Comparison of ENCODE assay signal across 8 cellular contexts in the genomic region with DNA sequence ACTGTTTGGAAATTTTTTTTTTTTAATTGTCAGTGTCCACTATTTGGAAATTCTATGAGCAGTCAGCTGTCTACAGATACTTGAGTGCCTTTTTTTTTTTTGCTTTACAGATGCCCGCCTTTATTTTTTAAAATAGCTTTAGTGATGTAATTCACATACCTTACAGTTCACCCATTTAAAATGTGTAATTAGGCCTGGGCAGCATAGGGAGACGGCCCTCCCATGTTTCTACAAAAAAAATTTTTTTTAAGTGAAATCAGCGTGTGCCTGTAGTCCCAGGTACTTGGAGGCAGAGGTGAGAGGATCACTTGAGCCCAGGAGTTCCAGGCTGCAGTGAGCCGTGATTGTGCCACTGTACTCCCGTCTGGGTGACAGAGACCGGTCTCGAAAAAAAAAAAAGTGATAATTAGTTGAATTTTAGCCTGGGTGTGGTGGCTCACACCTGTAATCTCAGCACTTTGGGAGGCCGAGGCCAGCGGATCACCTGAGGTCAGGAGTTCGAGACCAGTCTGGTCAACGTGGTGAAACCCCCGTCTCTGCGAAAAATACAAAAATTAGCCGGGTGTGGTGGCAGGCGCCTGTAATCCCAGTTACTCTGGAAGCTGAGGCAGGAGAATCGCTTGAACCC. TPM values are rescaled to one million over a fixed set of nuclear protein-coding genes. Genes with fewer than 3 reads are reported as not detected.
A peak's percentile ranks its signal among the peaks of the same experiment; 100 is the strongest.
DNase-seq lines count a peak whose midpoint lies in the region; FAIRE-seq and TF ChIP-seq lines count a peak whose summit lies in the region.

No MANE protein-coding gene starts in this region.

- H3K4me3 ChIP-seq in AG09309 (ENCODE audit: control insufficient read depth, low read depth, low read length) (peak overlapping the region; percentile 64), mucosa of stomach (ENCODE audit: low read length) (peak overlapping the region; percentile 7)

- no peaks in the 10 kb centered on the region for H3K9me3 ChIP-seq in mucosa of stomach (ENCODE audit: control insufficient read depth, low read length)

- peak overlapping the region; percentile 99 for H3K9ac ChIP-seq in mucosa of stomach (ENCODE audit: low read length)

- DNase-seq in AG09309 (ENCODE audit: low read depth) (no peak), chondrocyte (ENCODE audit: low spot score) (no peak), 8988T (no peak), NCI-H69 (lab: John Stamatoyannopoulos, UW) (no peak), urothelium cell line (ENCODE audit: low spot score) (no peak), HuH-7.5 (ENCODE audit: low spot score) (no peak)

- H3K27me3 Mint-ChIP-seq in IgD-negative memory B cell (no peaks in the 10 kb centered on the region), chondrocyte (ENCODE audit: low read depth) (no peaks in the 10 kb centered on the region)

- H3K4me1 Mint-ChIP-seq in IgD-negative memory B cell (peaks cover 22 to 29% (median 26%) of the 10 kb centered on the region in 3 donors), chondrocyte (ENCODE audit: low read depth) (peaks cover 22% of the 10 kb centered on the region)

- H3K27me3 ChIP-seq in mucosa of stomach (ENCODE audit: control insufficient read depth, insufficient read depth, low read length), result no peaks in the 10 kb centered on the region

- H3K36me3 Mint-ChIP-seq in IgD-negative memory B cell (peaks cover 6% of the 10 kb centered on the region), chondrocyte (ENCODE audit: low read depth) (peaks cover 4% of the 10 kb centered on the region)

- TF ChIP-seq CTCF in AG09309 (IDR thresholded peaks at IDR 0.05; ENCODE audit: control insufficient read depth, insufficient read depth, low read depth, low read length, missing control alignments) (no peak), chondrocyte (IDR thresholded peaks at IDR 0.05) (no peak)

- no peaks in the 10 kb centered on the region for H3K36me3 ChIP-seq in mucosa of stomach (ENCODE audit: control insufficient read depth, insufficient read depth, low read length)

- FAIRE-seq in urothelium cell line (lab: Jason Lieb, UNC), result no peak

- H3K4me3 Mint-ChIP-seq in IgD-negative memory B cell (peak overlapping the region; percentile 94 to 98 (median 98)), chondrocyte (ENCODE audit: unreplicated experiment) (peak overlapping the region; percentile 61)

- H3K9me3 Mint-ChIP-seq in IgD-negative memory B cell (no peaks in the 10 kb centered on the region), chondrocyte (ENCODE audit: low read depth) (peaks cover 5% of the 10 kb centered on the region)

- peak overlapping the region; percentile 95 to 99 (median 96) for H3K27ac Mint-ChIP-seq in IgD-negative memory B cell
- peak overlapping the region; percentile 88 for H3K27ac Mint-ChIP-seq in chondrocyte (ENCODE audit: unreplicated experiment)

- peaks cover 6% of the 10 kb centered on the region for H3K4me1 ChIP-seq in mucosa of stomach (ENCODE audit: control insufficient read depth, insufficient read depth, low read length)

RNA-seq across cellular contexts. Expression of a gene that starts 1.5 kb away (rescaled TPM):
- polyA plus RNA-seq in IgD-negative memory B cell, result 28.9 TPM
- 16.6 to 23.1 TPM (median 18.9 TPM) in 3 replicates for total RNA-seq in chondrocyte
